10 cellular contexts compared by ENCODE assay signal in genomic region chr4:102824398-102824797, GRCh38. TPM values are rescaled to one million over a fixed set of nuclear protein-coding genes. Genes with fewer than 3 reads are reported as not detected.
DNase-seq lines count a peak whose midpoint lies in the region; ATAC-seq, FAIRE-seq and TF ChIP-seq lines count a peak whose summit lies in the region.
"Had no signal": no experiment of that assay in that cellular context is flagged by ENCODE, and none has a peak within 500 bp of the region (broad histone marks: within the 10 kb centered on the region; RNA-seq: fewer than 3 reads in every experiment).

No MANE protein-coding gene starts in this region.

- H3K79me1 ChIP-seq in H1 (ENCODE audit: low read depth, low read length) (no peaks in the 10 kb centered on the region), neuronal stem cell (ENCODE audit: low read depth, low read length) (peaks cover 2% of the 10 kb centered on the region)

- H3K9me3 ChIP-seq in BLaER1 treated with 17β-estradiol and CSF1 and Interleukin-3, amounts not matched to agents 10 nM and 100 nM (replicated peaks in 1 of 11), result no peaks in the 10 kb centered on the region; a peak in 1 of 22 replicates
- H3K9me3 ChIP-seq in Loucy (ENCODE audit: insufficient read depth, low read depth, low read length), result no peaks in the 10 kb centered on the region
- H3K9me3 ChIP-seq in H1 (ENCODE audit: insufficient read depth in 2 of 2, low read depth in 1 of 2, low read length in 1 of 2), result no peaks in the 10 kb centered on the region
- peaks cover 0 to 3% of the 10 kb centered on the region in 2 donors for H3K9me3 ChIP-seq in neuronal stem cell (replicated peaks in 1 of 2; ENCODE audit: control insufficient read depth in 2 of 2, insufficient read depth in 1 of 2, low read depth in 1 of 2, low read length in 2 of 2)

- DNase-seq in H1 (ENCODE audit: low read depth in 1 of 2, low spot score in 2 of 2), result no peak
- no peak for DNase-seq in neuronal stem cell (ENCODE audit: low spot score)
- no peak for DNase-seq in NCI-H2171 (lab: John Stamatoyannopoulos, UW)
- DNase-seq: activated T-cell treated with anti-CD3 and anti-CD28 coated beads, Interleukin-2, amount 50 U/mL, for 72 hours; naive thymus-derived CD8-positive, alpha-beta T cell had no signal

- H3F3A ChIP-seq in Loucy (ENCODE audit: low read depth), result peaks cover 4% of the 10 kb centered on the region; the same call in 1 of the 2 replicates

- H4K91ac ChIP-seq in H1 (replicated peaks; ENCODE audit: insufficient read length, low read length) (no peak overlapping the region), neuronal stem cell (ENCODE audit: low read depth, low read length, poor library complexity) (no peak overlapping the region)

- peak overlapping the region; percentile 76 to 98 (median 90) for H3K4me2 ChIP-seq in BLaER1 treated with 17β-estradiol and CSF1 and Interleukin-3, amounts not matched to agents 10 nM and 100 nM
- H3K4me2 ChIP-seq in Loucy (ENCODE audit: low read depth, low read length, poor library complexity, severe bottlenecking) (peak overlapping the region; percentile 92), H1 (ENCODE audit: insufficient read depth in 1 of 2, low read depth in 2 of 2, low read length in 2 of 2) (peak overlapping the region; percentile 69 to 84), neuronal stem cell (ENCODE audit: insufficient read depth, low read length, poor library complexity, severe bottlenecking) (peak overlapping the region; percentile 24)

- no peak overlapping the region for H2AK5ac ChIP-seq in H1 (ENCODE audit: low read depth, low read length)
- no peak overlapping the region for H2AK5ac ChIP-seq in neuronal stem cell (ENCODE audit: low read depth, low read length)

- peak overlapping the region; percentile 97 to 100 (median 100) for H3K9ac ChIP-seq in BLaER1 treated with 17β-estradiol and CSF1 and Interleukin-3, amounts not matched to agents 10 nM and 100 nM
- H3K9ac ChIP-seq in Loucy (ENCODE audit: low read depth, low read length, poor library complexity, severe bottlenecking) (peak overlapping the region; percentile 100), H1 (replicated peaks in 1 of 4; ENCODE audit: extremely low read depth in 1 of 4, low read depth in 3 of 4, low read length in 3 of 4) (no peak overlapping the region), neuronal stem cell (ENCODE audit: low read depth, low read length, poor library complexity) (no peak overlapping the region)

- no peak for ATAC-seq in HG03571 (IDR thresholded peaks at IDR 0.05; ENCODE audit: unreplicated experiment)
- no peak for ATAC-seq in GM18511 (IDR thresholded peaks at IDR 0.05; ENCODE audit: unreplicated experiment)
- ATAC-seq in esophagus mucosa, result no peak
- ATAC-seq: activated T-cell treated with anti-CD3 and anti-CD28 coated beads, Interleukin-2, amount 50 U/mL, for 72 hours; naive thymus-derived CD8-positive, alpha-beta T cell had no signal

- H3K4ac ChIP-seq in H1 (replicated peaks; ENCODE audit: insufficient read length, low read depth, low read length) (no peak overlapping the region), neuronal stem cell (ENCODE audit: low read length) (no peak overlapping the region)

- H2BK12ac ChIP-seq in H1 (ENCODE audit: low read depth, low read length) (no peak overlapping the region), neuronal stem cell (ENCODE audit: low read length) (no peak overlapping the region)

- TF ChIP-seq CTCF in Loucy (conservative IDR thresholded peaks at IDR 0.05; ENCODE audit: low read length), result no peak
- no peak for TF ChIP-seq CTCF in H1 (IDR thresholded peaks at IDR 0.05; ENCODE audit: control extremely low read depth in 1 of 3, insufficient read depth in 1 of 3, low read depth in 1 of 3, low read length in 3 of 3)

- H2BK120ac ChIP-seq in H1 (replicated peaks; ENCODE audit: low read depth, low read length) (no peak overlapping the region), neuronal stem cell (ENCODE audit: low read depth, low read length) (no peak overlapping the region)

- no peak overlapping the region for H2BK20ac ChIP-seq in H1 (ENCODE audit: low read length)

- H3K23ac ChIP-seq in H1 (ENCODE audit: insufficient read length), result no peak overlapping the region
- H3K23ac ChIP-seq in neuronal stem cell (ENCODE audit: low read depth, low read length, poor library complexity), result no peak overlapping the region

- no peaks in the 10 kb centered on the region for H3K9me2 ChIP-seq in Loucy (replicated peaks; ENCODE audit: low read depth, low read length)

- H3K14ac ChIP-seq in H1 (ENCODE audit: insufficient read length), result no peak overlapping the region
- no peak overlapping the region for H3K14ac ChIP-seq in neuronal stem cell (ENCODE audit: low read length)

- H3K79me2 ChIP-seq in Loucy (ENCODE audit: insufficient read depth, low read length), result peaks cover 87% of the 10 kb centered on the region
- peaks cover 57 to 76% of the 10 kb centered on the region in 2 experiments for H3K79me2 ChIP-seq in H1 (ENCODE audit: control insufficient read depth in 1 of 2, insufficient read depth in 2 of 2, low read length in 2 of 2)

- no peak for TF ChIP-seq EP300 in H1 (IDR thresholded peaks at IDR 0.05; ENCODE audit: borderline replicate concordance in 1 of 2, low read depth in 2 of 2, low read length in 2 of 2)

- 0 out of 2 replicates have a peak, but pooled peaks cover 3% of the 10 kb centered on the region for H3K23me2 ChIP-seq in H1 (ENCODE audit: low read depth, low read length)

- no peak overlapping the region for H3K56ac ChIP-seq in H1 (replicated peaks; ENCODE audit: insufficient read length, low read depth, low read length)

- H4K20me1 ChIP-seq in BLaER1 treated with 17β-estradiol and CSF1 and Interleukin-3, amounts not matched to agents 10 nM and 100 nM, result peaks cover 57 to 73% (median 72%) of the 10 kb centered on the region in 11 experiments
- H4K20me1 ChIP-seq in Loucy (ENCODE audit: insufficient read depth, low read length, poor library complexity, severe bottlenecking) (peaks cover 73% of the 10 kb centered on the region), H1 (replicated peaks in 1 of 2; ENCODE audit: control insufficient read depth in 1 of 2, insufficient read depth in 2 of 2, low read length in 2 of 2) (peaks cover 12 to 29% of the 10 kb centered on the region in 2 experiments)

- peak overlapping the region; percentile 98 to 100 (median 100) for H3K27ac ChIP-seq in BLaER1 treated with 17β-estradiol and CSF1 and Interleukin-3, amounts not matched to agents 10 nM and 100 nM
- no peak overlapping the region for H3K27ac ChIP-seq in H1 (ENCODE audit: low read depth, low read length)
- no peak overlapping the region for H3K27ac ChIP-seq in neuronal stem cell (replicated peaks; ENCODE audit: low read length)

- H2BK15ac ChIP-seq in H1 (ENCODE audit: low read length) (no peak overlapping the region), neuronal stem cell (ENCODE audit: low read length) (no peak overlapping the region)

- H2BK5ac ChIP-seq in H1 (ENCODE audit: low read depth, low read length) (no peak overlapping the region), neuronal stem cell (ENCODE audit: low read length) (no peak overlapping the region)

- H3K27me3 ChIP-seq in BLaER1 treated with 17β-estradiol and CSF1 and Interleukin-3, amounts not matched to agents 10 nM and 100 nM, result no peaks in the 10 kb centered on the region
- peaks cover 11% of the 10 kb centered on the region for H3K27me3 ChIP-seq in Loucy (ENCODE audit: insufficient read depth, low read length, poor library complexity, severe bottlenecking)
- H3K27me3 ChIP-seq in H1 (replicated peaks in 1 of 4; ENCODE audit: control insufficient read depth in 3 of 4, extremely low read depth in 1 of 4, insufficient read depth in 3 of 4, low read length in 3 of 4), result no peaks in the 10 kb centered on the region
- no peaks in the 10 kb centered on the region for H3K27me3 ChIP-seq in neuronal stem cell (ENCODE audit: control insufficient read depth in 3 of 3, insufficient read depth in 3 of 3, low read depth in 1 of 3, low read length in 3 of 3)

- peaks cover 26 to 71% (median 64%) of the 10 kb centered on the region in 11 experiments; a peak in 21 of 22 replicates for H3K36me3 ChIP-seq in BLaER1 treated with 17β-estradiol and CSF1 and Interleukin-3, amounts not matched to agents 10 nM and 100 nM
- H3K36me3 ChIP-seq in Loucy (ENCODE audit: insufficient read depth, low read length), result peaks cover 33% of the 10 kb centered on the region
- peaks cover 0 to 35% (median 0%) of the 10 kb centered on the region in 4 experiments; a peak in 2 of 8 replicates for H3K36me3 ChIP-seq in H1 (ENCODE audit: control insufficient read depth in 2 of 4, insufficient read depth in 4 of 4, low read length in 3 of 4)
- H3K36me3 ChIP-seq in neuronal stem cell (replicated peaks in 1 of 2; ENCODE audit: control insufficient read depth in 2 of 2, insufficient read depth in 2 of 2, low read length in 2 of 2), result peaks cover 0 to 68% of the 10 kb centered on the region in 2 donors

- H2AFZ ChIP-seq in Loucy (ENCODE audit: low read length) (no peak overlapping the region), H1 (ENCODE audit: low read length) (no peak overlapping the region), neuronal stem cell (ENCODE audit: low read length) (no peak overlapping the region)

- POLR2A ChIA-PET in H1 (lab: Charles Lee; ENCODE audit: partially characterized antibody), result interaction anchor here (1.0 to 8.2 kb wide), 10 partner anchors 10 to 67 kb away, joined by 3 to 162 read pairs (median 12); partner anchors contain the start of genes CISD2 and MANBA

- 70% methylated on average over 2 of the region's 2 CpGs; no CpG with 5 or more reads in 1 of the 2 experiments for WGBS in H1 (ENCODE audit: extremely low coverage in 1 of 2, insufficient coverage in 1 of 2, insufficient read length in 1 of 2, insufficient replicate concordance in 2 of 2, low coverage in 1 of 2, low lambda C conversion rate in 2 of 2, missing lambda C conversion rate in 1 of 2), 2 experiments
- WGBS in neuronal stem cell (ENCODE audit: extremely low coverage in 2 of 2, insufficient read length in 2 of 2, insufficient replicate concordance in 1 of 2), 2 donors, result no CpG with 5 or more reads among the region's 2 CpGs

- no peak overlapping the region for H3K18ac ChIP-seq in H1 (ENCODE audit: extremely low read depth, low read length)
- H3K18ac ChIP-seq in neuronal stem cell (ENCODE audit: low read length), result no peak overlapping the region

- H3K4me3 ChIP-seq in BLaER1 treated with 17β-estradiol and CSF1 and Interleukin-3, amounts not matched to agents 10 nM and 100 nM, result peak overlapping the region; percentile 74 to 100 (median 95)
- H3K4me3 ChIP-seq in Loucy (ENCODE audit: low read length, poor library complexity, severe bottlenecking) (peak overlapping the region; percentile 98), H1 (ENCODE audit: extremely low read depth in 1 of 4, insufficient read depth in 2 of 4, low read depth in 3 of 4, low read length in 4 of 4) (peak overlapping the region; percentile 85 to 98 (median 94); a peak in 6 of 8 replicates), neuronal stem cell (ENCODE audit: low read length in 2 of 2) (peak overlapping the region in 1 of 2 donors; percentile 86)

- TF ChIP-seq POLR2A in H1 (IDR thresholded peaks at IDR 0.05; ENCODE audit: control extremely low read depth in 1 of 2, low read depth in 2 of 2, low read length in 2 of 2), result no peak; a peak in 1 of 3 replicates

- CTCF ChIA-PET in H1 (lab: Charles Lee; ENCODE audit: partially characterized antibody), result interaction anchor here (1.8 to 2.8 kb wide), 2 partner anchors 13 to 208 kb away, joined by 3 to 8 read pairs; no protein-coding TSS in a partner anchor

- TF ChIP-seq RAD21 in H1 (IDR thresholded peaks at IDR 0.05 in 1 of 2, conservative IDR thresholded peaks at IDR 0.05 in 1 of 2; ENCODE audit: low read depth in 2 of 2, low read length in 2 of 2), result no peak

- H4K5ac ChIP-seq in H1 (ENCODE audit: insufficient read length, low read depth, low read length), result no peak overlapping the region

- FAIRE-seq in H1 (lab: Jason Lieb, UNC), result no peak

- H3K4me1 ChIP-seq in BLaER1 treated with 17β-estradiol and CSF1 and Interleukin-3, amounts not matched to agents 10 nM and 100 nM, result peaks cover 24 to 57% (median 42%) of the 10 kb centered on the region in 10 experiments
- H3K4me1 ChIP-seq in Loucy (ENCODE audit: insufficient read depth, low read length, poor library complexity, severe bottlenecking) (peaks cover 54% of the 10 kb centered on the region), H1 (replicated peaks in 1 of 4; ENCODE audit: control insufficient read depth in 3 of 4, insufficient read depth in 4 of 4, low read length in 3 of 4) (peaks cover 0 to 13% (median 7%) of the 10 kb centered on the region in 4 experiments; a peak in 5 of 7 replicates), neuronal stem cell (ENCODE audit: control insufficient read depth in 2 of 2, insufficient read depth in 1 of 2, low read depth in 1 of 2, low read length in 2 of 2) (peaks cover 7 to 9% of the 10 kb centered on the region in 2 donors)

- H4K8ac ChIP-seq in H1 (ENCODE audit: extremely low read depth, insufficient read depth, low read length), result no peak overlapping the region
- no peak overlapping the region for H4K8ac ChIP-seq in neuronal stem cell (ENCODE audit: low read depth, low read length)

RNA-seq across cellular contexts. Expression of gene UBE2D3, which starts 3.0 kb away (rescaled TPM):
- total RNA-seq in H1 (2021; fragmentation: NEBNext Ultra II Directional; extraction: Animal tissue kit (Norgen Biotek cat#: 25700)), result 377 and 396 TPM in 2 replicates
- 411 and 544 TPM in 2 replicates for polyA plus RNA-seq in H1 (2011; rRNA removed)
- 375 TPM for polyA plus RNA-seq in H1 (2011; cell fraction: cytosol; rRNA removed)
- 271 TPM for polyA plus RNA-seq in H1 (2011; cell fraction: nucleus; rRNA removed)
- polyA plus RNA-seq in H1 (2012, experiment 1 of 2), result 300 to 381 TPM (median 334 TPM) in 4 replicates
- 81.7 TPM for polyA plus RNA-seq in H1 (2012, experiment 2 of 2)
- 498 TPM for polyA plus RNA-seq in H1 (2013, experiment 1 of 2)
- polyA plus RNA-seq in H1 (2013, experiment 2 of 2), result 510 TPM
- 311 and 443 TPM in 2 replicates for polyA minus RNA-seq in H1 (2011; rRNA and poly(A)+ RNA removed)
- polyA minus RNA-seq in H1 (2011; cell fraction: cytosol; rRNA and poly(A)+ RNA removed), result 320 TPM
- 263 TPM for polyA minus RNA-seq in H1 (2011; cell fraction: nucleus; rRNA and poly(A)+ RNA removed)
- 532 TPM for polyA plus RNA-seq in neuronal stem cell (2013, experiment 1 of 2)
- 561 TPM for polyA plus RNA-seq in neuronal stem cell (2013, experiment 2 of 2)
- total RNA-seq in esophagus mucosa, result 207 TPM

RNA-seq across cellular contexts. Expression of gene CISD2, which starts 44.4 kb away (rescaled TPM):
- total RNA-seq in H1 (2021; fragmentation: NEBNext Ultra II Directional; extraction: Animal tissue kit (Norgen Biotek cat#: 25700)), result 47.5 and 48.3 TPM in 2 replicates
- 14.9 and 23.7 TPM in 2 replicates for polyA plus RNA-seq in H1 (2011; rRNA removed)
- polyA plus RNA-seq in H1 (2011; cell fraction: cytosol; rRNA removed), result 32.8 TPM
- 16.3 TPM for polyA plus RNA-seq in H1 (2011; cell fraction: nucleus; rRNA removed)
- polyA plus RNA-seq in H1 (2012, experiment 1 of 2), result 36.8 to 52.3 TPM (median 46.8 TPM) in 4 replicates
- 32.4 TPM for polyA plus RNA-seq in H1 (2012, experiment 2 of 2)
- 52.4 TPM for polyA plus RNA-seq in H1 (2013, experiment 1 of 2)
- polyA plus RNA-seq in H1 (2013, experiment 2 of 2), result 62.9 TPM
- 17.9 and 20.3 TPM in 2 replicates for polyA minus RNA-seq in H1 (2011; rRNA and poly(A)+ RNA removed)
- polyA minus RNA-seq in H1 (2011; cell fraction: cytosol; rRNA and poly(A)+ RNA removed), result 17.7 TPM
- 13.7 TPM for polyA minus RNA-seq in H1 (2011; cell fraction: nucleus; rRNA and poly(A)+ RNA removed)
- 53.4 TPM for polyA plus RNA-seq in neuronal stem cell (2013, experiment 1 of 2)
- polyA plus RNA-seq in neuronal stem cell (2013, experiment 2 of 2), result 55.2 TPM
- 15.5 TPM for total RNA-seq in esophagus mucosa

Comparison
In these comparisons a context has a peak if more than half of its experiments do, and no peak if none do; other contexts are left out.
1. H3K27ac ChIP-seq: peak in BLaER1 treated with 17β-estradiol and CSF1 and Interleukin-3, amounts not matched to agents 10 nM and 100 nM (11 of 11); none in H1 (single experiment) and neuronal stem cell (single experiment).
2. H3K4me2 ChIP-seq: peak in every context shown above with its lines; median percentile 92 in Loucy; 90 in BLaER1 treated with 17β-estradiol and CSF1 and Interleukin-3, amounts not matched to agents 10 nM and 100 nM; 76 in H1; 24 in neuronal stem cell.
3. H3K9ac ChIP-seq: peak in BLaER1 treated with 17β-estradiol and CSF1 and Interleukin-3, amounts not matched to agents 10 nM and 100 nM (11 of 11) and Loucy (single experiment); none in H1 (0 of 4) and neuronal stem cell (single experiment).